ENCODE assay signal across 1 cellular context in the genomic region with DNA sequence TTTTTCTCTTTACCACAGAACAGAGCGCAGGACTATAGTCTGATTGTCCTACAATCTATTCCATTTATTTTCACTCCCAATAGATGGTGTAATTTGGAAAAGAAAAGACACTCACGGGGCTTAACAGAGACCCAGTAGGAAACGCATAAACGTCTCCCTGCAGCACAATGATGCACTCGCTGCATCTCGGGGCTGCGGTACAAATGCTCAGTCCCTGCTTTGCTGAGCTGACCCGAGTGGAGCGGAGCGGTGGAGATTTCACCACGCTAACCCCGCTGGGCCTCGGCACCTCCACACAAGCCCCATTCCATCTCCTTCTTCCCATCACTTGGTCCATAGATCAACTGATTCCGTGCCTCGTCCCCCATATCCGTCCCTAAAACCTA.
TF ChIP-seq lines count a peak whose summit lies in the region.

No MANE protein-coding gene starts in this region.

TF ChIP-seq in endothelial cell of umbilical vein, 7 proteins besides CTCF, POLR2A, EP300 and RAD21:
- no peak for TF ChIP-seq FOS (IDR thresholded peaks at IDR 0.05; ENCODE audit: borderline replicate concordance, insufficient read depth, low read length)
